10 cellular contexts compared by ENCODE assay signal in the genomic region with DNA sequence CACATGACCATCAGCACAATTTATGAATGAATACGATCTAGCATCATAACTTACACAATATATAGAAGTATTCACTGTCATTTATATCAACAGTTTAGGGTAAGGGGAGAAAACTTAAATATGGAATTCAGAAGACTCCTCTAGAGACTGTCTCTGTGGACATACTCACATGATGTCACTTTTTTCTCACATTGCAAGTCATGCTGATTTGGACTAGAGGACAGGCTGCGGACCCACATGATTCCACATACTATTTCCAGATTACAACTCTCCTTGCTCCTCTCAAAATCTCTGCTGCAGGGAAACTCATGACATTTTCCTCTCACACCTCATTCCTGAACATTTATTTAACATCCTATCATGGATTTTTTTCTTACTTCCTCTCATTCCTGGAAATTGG. TPM values are rescaled to one million over a fixed set of nuclear protein-coding genes. Genes with fewer than 3 reads are reported as not detected.
"Had no signal": no experiment of that assay in that cellular context is flagged by ENCODE, and none has a peak within 500 bp of the region (broad histone marks: within the 10 kb centered on the region; RNA-seq: fewer than 3 reads in every experiment).

No MANE protein-coding gene starts in this region.

- H3K4me1 Mint-ChIP-seq: IgD-negative memory B cell had no signal

- H3K27me3 Mint-ChIP-seq: IgD-negative memory B cell had no signal

- ATAC-seq: HepG2 had no signal

- DNase-seq: IMR-90, KBM-7, KG1 had no signal

- H3K4me3 Mint-ChIP-seq: IgD-negative memory B cell had no signal

- H3K4me2 ChIP-seq: KMS-11 had no signal

- H3K9me3 Mint-ChIP-seq: IgD-negative memory B cell had no signal

- FAIRE-seq: HepG2, HTR-8/SVneo had no signal

- H3K9ac ChIP-seq: KMS-11 had no signal

- H3K27ac Mint-ChIP-seq: IgD-negative memory B cell had no signal

- H3K36me3 Mint-ChIP-seq: IgD-negative memory B cell had no signal

- H3K27ac ChIP-seq: HL-60, KMS-11 had no signal

RNA-seq across cellular contexts. Expression of a gene that starts 13.4 kb away (rescaled TPM):
- total RNA-seq: HepG2, HT-29, HT1080, IMR-90 had no signal
- polyA plus RNA-seq: HepG2, IgD-negative memory B cell, IMR-90 had no signal
